16 cellular contexts compared by ENCODE assay signal in the genomic region with DNA sequence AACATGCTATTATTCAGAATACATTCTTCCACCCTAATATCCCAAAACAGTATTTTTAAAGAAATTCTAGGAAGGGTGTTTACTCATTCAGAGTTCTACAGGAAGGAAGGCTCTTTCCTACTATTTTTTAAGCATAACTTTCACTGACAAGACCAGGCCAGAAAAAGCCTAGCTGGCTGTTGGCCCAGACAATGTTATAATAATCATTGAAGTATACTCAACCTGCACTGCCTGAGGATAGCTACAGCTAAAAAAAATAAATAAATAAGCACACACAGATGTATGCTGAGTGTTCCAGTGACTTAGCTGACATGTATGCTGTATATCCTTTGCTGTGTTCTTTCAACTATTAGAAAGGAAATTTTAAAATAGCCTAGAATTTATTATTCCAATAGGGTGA.
A peak's percentile ranks its signal among the peaks of the same experiment; 100 is the strongest.
DNase-seq lines count a peak whose midpoint lies in the region; ATAC-seq, FAIRE-seq and TF ChIP-seq lines count a peak whose summit lies in the region.
"Had no signal": no experiment of that assay in that cellular context is flagged by ENCODE, and none has a peak within 500 bp of the region (broad histone marks: within the 10 kb centered on the region; RNA-seq: fewer than 3 reads in every experiment).

No MANE protein-coding gene starts in this region.

- no peak overlapping the region for H3K27ac ChIP-seq in ovary
- H3K27ac ChIP-seq in small intestine (ENCODE audit: low read depth in 1 of 2, low read length in 1 of 2), result no peak overlapping the region
- H3K27ac ChIP-seq: dorsolateral prefrontal cortex, SJSA1 had no signal

- H3K36me3 ChIP-seq in ovary (no peaks in the 10 kb centered on the region), small intestine (ENCODE audit: control insufficient read depth in 2 of 2, insufficient read depth in 2 of 2, low read length in 2 of 2) (no peaks in the 10 kb centered on the region)
- H3K36me3 ChIP-seq: SJSA1 had no signal

- TF ChIP-seq CTCF in fibroblast of the aortic adventitia (IDR thresholded peaks at IDR 0.05; ENCODE audit: insufficient read depth, low read length), result no peak
- no peak for TF ChIP-seq CTCF in ovary (IDR thresholded peaks at IDR 0.05)

- DNase-seq in EH (ENCODE audit: low read depth) (peak; percentile 63), fibroblast of the aortic adventitia (ENCODE audit: low read depth) (peak; percentile 76), ovary (peak; percentile 19 to 61 (median 42)), small intestine (no peak), cortex of kidney (lab: John Stamatoyannopoulos, UW) (no peak), HTR-8/SVneo (ENCODE audit: insufficient read length, low spot score) (no peak)
- DNase-seq: activated CD4-positive, alpha-beta T cell treated with anti-CD3 and anti-CD28 coated beads for 1 hour; dorsolateral prefrontal cortex; natural killer cell; NCI-H510A; stimulated activated naive B cell treated with anti-CD40 and anti-IgM and Interleukin-4, amounts not matched to agents 10 μg/mL and 1 μg/mL and 100 μg/mL, for 72 hours had no signal

- TF ChIP-seq POLR2A in ovary (IDR thresholded peaks at IDR 0.05), result no peak

- FAIRE-seq in small intestine (lab: Jason Lieb, UNC) (no peak), HTR-8/SVneo (lab: Jason Lieb, UNC) (no peak)
- FAIRE-seq: H1 had no signal

- H3K9me3 ChIP-seq in ovary, result no peaks in the 10 kb centered on the region
- no peaks in the 10 kb centered on the region for H3K9me3 ChIP-seq in small intestine (ENCODE audit: control insufficient read depth, low read depth)
- H3K9me3 ChIP-seq: SJSA1 had no signal

- no peaks in the 10 kb centered on the region for H3K4me1 ChIP-seq in ovary (ENCODE audit: insufficient read depth)
- H3K4me1 ChIP-seq in small intestine (ENCODE audit: control insufficient read depth in 2 of 2, insufficient read depth in 1 of 2, low read depth in 1 of 2, low read length in 1 of 2), result no peaks in the 10 kb centered on the region
- H3K4me1 ChIP-seq: SJSA1 had no signal

- no peaks in the 10 kb centered on the region for H3K27me3 ChIP-seq in ovary
- no peaks in the 10 kb centered on the region for H3K27me3 ChIP-seq in small intestine (ENCODE audit: control insufficient read depth in 2 of 2, insufficient read depth in 2 of 2, low read length in 2 of 2)
- H3K27me3 ChIP-seq: dorsolateral prefrontal cortex, SJSA1 had no signal

- intact Hi-C loops in ovary (cut with DNase I), result no loop called here

- peak; percentile 85 for ATAC-seq in SK-N-SH treated with all-trans-retinoic acid at 6 μM for 48 hours
- ATAC-seq in HG03457 (IDR thresholded peaks at IDR 0.05; ENCODE audit: unreplicated experiment), result no peak
- ATAC-seq: activated T-helper 17 cell treated with anti-CD3 and anti-CD28 coated beads, Interleukin-2, amount 50 U/mL, for 72 hours; natural killer cell; stimulated activated naive B cell treated with anti-CD40 and anti-IgM and Interleukin-4, amounts not matched to agents 10 μg/mL and 1 μg/mL and 100 μg/mL, for 72 hours had no signal

- H3K4me3 ChIP-seq in fibroblast of the aortic adventitia (ENCODE audit: low read depth, low read length) (no peak overlapping the region), ovary (no peak overlapping the region), small intestine (ENCODE audit: low read depth in 1 of 2, low read length in 2 of 2) (no peak overlapping the region)
- H3K4me3 ChIP-seq: dorsolateral prefrontal cortex, SJSA1 had no signal

- TF ChIP-seq EP300 in ovary (IDR thresholded peaks at IDR 0.05), result no peak

TF ChIP-seq in SK-N-SH treated with all-trans-retinoic acid at 6 μM for 48 hours, 23 proteins besides CTCF, POLR2A, EP300 and RAD21:
- TF ChIP-seq ISL1 (CRISPR knock-in tag; IDR thresholded peaks at IDR 0.05), result 0 out of 2 replicates have a peak, but pooled peaks have one; percentile 12
- TF ChIP-seq, protein P1, sequence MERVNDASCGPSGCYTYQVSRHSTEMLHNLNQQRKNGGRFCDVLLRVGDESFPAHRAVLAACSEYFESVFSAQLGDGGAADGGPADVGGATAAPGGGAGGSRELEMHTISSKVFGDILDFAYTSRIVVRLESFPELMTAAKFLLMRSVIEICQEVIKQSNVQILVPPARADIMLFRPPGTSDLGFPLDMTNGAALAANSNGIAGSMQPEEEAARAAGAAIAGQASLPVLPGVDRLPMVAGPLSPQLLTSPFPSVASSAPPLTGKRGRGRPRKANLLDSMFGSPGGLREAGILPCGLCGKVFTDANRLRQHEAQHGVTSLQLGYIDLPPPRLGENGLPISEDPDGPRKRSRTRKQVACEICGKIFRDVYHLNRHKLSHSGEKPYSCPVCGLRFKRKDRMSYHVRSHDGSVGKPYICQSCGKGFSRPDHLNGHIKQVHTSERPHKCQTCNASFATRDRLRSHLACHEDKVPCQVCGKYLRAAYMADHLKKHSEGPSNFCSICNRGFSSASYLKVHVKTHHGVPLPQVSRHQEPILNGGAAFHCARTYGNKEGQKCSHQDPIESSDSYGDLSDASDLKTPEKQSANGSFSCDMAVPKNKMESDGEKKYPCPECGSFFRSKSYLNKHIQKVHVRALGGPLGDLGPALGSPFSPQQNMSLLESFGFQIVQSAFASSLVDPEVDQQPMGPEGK (CRISPR knock-in tag; IDR thresholded peaks at IDR 0.05; ENCODE audit: borderline replicate concordance), result no peak
- TF ChIP-seq, protein P2, sequence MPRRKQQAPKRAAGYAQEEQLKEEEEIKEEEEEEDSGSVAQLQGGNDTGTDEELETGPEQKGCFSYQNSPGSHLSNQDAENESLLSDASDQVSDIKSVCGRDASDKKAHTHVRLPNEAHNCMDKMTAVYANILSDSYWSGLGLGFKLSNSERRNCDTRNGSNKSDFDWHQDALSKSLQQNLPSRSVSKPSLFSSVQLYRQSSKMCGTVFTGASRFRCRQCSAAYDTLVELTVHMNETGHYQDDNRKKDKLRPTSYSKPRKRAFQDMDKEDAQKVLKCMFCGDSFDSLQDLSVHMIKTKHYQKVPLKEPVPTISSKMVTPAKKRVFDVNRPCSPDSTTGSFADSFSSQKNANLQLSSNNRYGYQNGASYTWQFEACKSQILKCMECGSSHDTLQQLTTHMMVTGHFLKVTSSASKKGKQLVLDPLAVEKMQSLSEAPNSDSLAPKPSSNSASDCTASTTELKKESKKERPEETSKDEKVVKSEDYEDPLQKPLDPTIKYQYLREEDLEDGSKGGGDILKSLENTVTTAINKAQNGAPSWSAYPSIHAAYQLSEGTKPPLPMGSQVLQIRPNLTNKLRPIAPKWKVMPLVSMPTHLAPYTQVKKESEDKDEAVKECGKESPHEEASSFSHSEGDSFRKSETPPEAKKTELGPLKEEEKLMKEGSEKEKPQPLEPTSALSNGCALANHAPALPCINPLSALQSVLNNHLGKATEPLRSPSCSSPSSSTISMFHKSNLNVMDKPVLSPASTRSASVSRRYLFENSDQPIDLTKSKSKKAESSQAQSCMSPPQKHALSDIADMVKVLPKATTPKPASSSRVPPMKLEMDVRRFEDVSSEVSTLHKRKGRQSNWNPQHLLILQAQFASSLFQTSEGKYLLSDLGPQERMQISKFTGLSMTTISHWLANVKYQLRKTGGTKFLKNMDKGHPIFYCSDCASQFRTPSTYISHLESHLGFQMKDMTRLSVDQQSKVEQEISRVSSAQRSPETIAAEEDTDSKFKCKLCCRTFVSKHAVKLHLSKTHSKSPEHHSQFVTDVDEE (CRISPR knock-in tag; IDR thresholded peaks at IDR 0.05), result no peak

Comparison
In these comparisons a context has a peak if more than half of its experiments do, and no peak if none do; other contexts are left out.
1. DNase-seq: peak in EH (single experiment), fibroblast of the aortic adventitia (single experiment) and ovary (5 of 5); none in small intestine (single experiment), cortex of kidney (single experiment) and HTR-8/SVneo (single experiment).